Comparison of ENCODE assay signal across 1 cellular context in the genomic region with DNA sequence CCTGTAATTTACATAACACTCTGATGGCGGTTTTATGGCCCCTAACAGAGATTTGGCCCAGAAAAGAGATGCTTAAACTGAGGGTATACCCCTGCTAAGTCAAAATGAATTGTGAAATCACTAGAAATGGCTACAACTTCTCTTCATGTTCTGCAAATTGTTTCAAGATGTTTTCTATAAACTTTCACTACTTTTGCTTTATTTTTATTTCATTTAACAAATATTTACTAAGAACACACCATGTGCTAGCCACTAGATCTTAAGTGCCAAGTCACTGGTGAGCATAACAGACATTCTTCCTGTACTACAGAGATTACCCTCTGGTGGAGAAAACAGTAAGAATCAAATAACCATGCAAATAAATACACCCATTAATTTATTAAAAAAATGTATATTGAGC.
TF ChIP-seq lines count a peak whose summit lies in the region.

No MANE protein-coding gene starts in this region.

TF ChIP-seq in GM23338, 12 proteins besides CTCF, POLR2A, EP300 and RAD21 (continued from another document):
- no peak for TF ChIP-seq ZNF462 (CRISPR knock-in tag; IDR thresholded peaks at IDR 0.05)
